8 cellular contexts compared by ENCODE assay signal in the genomic region with DNA sequence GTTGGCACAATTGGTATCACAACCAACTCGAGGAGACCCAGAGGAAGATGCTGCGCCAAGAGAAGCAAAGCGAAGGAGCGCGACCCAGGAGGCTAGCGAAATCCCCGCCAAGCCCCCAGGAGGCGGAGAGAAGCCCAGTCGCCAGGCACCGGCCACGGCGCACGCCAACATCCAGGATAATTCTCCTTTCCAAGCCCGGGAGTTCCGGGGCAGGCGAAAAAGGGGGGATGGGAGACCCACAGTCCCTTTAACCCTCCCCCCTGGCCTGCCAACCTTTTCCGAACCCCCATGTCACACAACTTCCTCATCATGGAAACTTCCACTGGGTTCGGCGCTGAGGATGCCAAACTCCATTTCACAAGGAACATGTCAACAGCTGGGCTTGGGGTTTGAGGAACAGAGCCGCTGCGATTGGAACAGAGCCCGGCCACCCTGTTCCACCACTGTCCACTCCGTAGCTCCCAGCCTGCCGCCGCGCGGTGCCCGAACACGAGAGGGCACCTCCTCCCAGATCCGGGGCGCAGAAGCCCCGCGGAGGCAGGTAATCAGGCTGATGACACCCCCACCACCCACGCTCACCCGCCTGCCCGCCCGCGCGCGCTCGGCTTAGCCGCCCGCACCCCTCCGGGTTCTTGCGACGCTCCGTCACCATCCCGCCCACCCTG. TPM values are rescaled to one million over a fixed set of nuclear protein-coding genes. Genes with fewer than 3 reads are reported as not detected.
DNase-seq lines count a peak whose midpoint lies in the region; TF ChIP-seq lines count a peak whose summit lies in the region.

No MANE protein-coding gene starts in this region.

- H3K4me3 ChIP-seq in A673 (ENCODE audit: low read depth, low read length, poor library complexity, severe bottlenecking), result peak overlapping the region; percentile 46
- H3K4me3 ChIP-seq in HUES48 (ENCODE audit: low read depth, low read length), result peak overlapping the region; percentile 88
- H3K4me3 ChIP-seq in mammary epithelial cell (replicated peaks in 1 of 3; ENCODE audit: insufficient read depth in 1 of 3, low read depth in 2 of 3, low read length in 3 of 3), result peak overlapping the region; percentile 79 to 97 (median 91)
- peak overlapping the region; percentile 92 for H3K4me3 ChIP-seq in skeletal muscle satellite cell (ENCODE audit: low read length)

- H3K79me2 ChIP-seq in mammary epithelial cell (ENCODE audit: insufficient read depth, low read length), result peaks cover 43% of the 10 kb centered on the region

- TF ChIP-seq CTCF in A673 (conservative IDR thresholded peaks at IDR 0.05; ENCODE audit: low read depth, low read length), result no peak
- peak in 1 of 2 donors; percentile 30 for TF ChIP-seq CTCF in mammary epithelial cell (conservative IDR thresholded peaks at IDR 0.05 in 1 of 2, IDR thresholded peaks at IDR 0.05 in 1 of 2; ENCODE audit: extremely low read depth in 1 of 2, insufficient read depth in 1 of 2, low read depth in 1 of 2, low read length in 2 of 2)

- no peaks in the 10 kb centered on the region for H3K36me3 ChIP-seq in A673 (ENCODE audit: insufficient read depth, low read length, poor library complexity, severe bottlenecking)
- no peaks in the 10 kb centered on the region for H3K36me3 ChIP-seq in HUES48 (ENCODE audit: control insufficient read depth, insufficient read depth, low read length)
- H3K36me3 ChIP-seq in mammary epithelial cell (ENCODE audit: insufficient read depth, low read length), result no peaks in the 10 kb centered on the region
- H3K36me3 ChIP-seq in skeletal muscle satellite cell (ENCODE audit: insufficient read depth, low read length), result no peaks in the 10 kb centered on the region

- CTCF ChIA-PET in A673 (lab: Charles Lee), result no interaction called here
- CTCF ChIA-PET in mammary epithelial cell (lab: Charles Lee; ENCODE audit: low non-redundant PET), result interaction anchor here (0.7 kb wide), 1 partner anchor 30 kb away, joined by 4 read pairs; no protein-coding TSS in a partner anchor

- peak overlapping the region; percentile 4 for H3K9ac ChIP-seq in HUES48 (ENCODE audit: low read depth, low read length)
- peak overlapping the region; percentile 82 for H3K9ac ChIP-seq in mammary epithelial cell (ENCODE audit: insufficient read depth, low read length)
- H3K9ac ChIP-seq in skeletal muscle satellite cell (ENCODE audit: low read depth, low read length), result peak overlapping the region; percentile 77

- WGBS in mammary epithelial cell (ENCODE audit: low coverage, missing lambda C conversion rate), result 0% methylated on average over 14 of the region's 48 CpGs

- dilution Hi-C loops in mammary epithelial cell (cut with HindIII; ENCODE audit: low sequenced_read_pairs), result no loop called here

- POLR2A ChIA-PET in A673 (lab: Charles Lee; ENCODE audit: low non-redundant PET), result no interaction called here

- H3K27me3 ChIP-seq in A673 (replicated peaks; ENCODE audit: insufficient read depth, low read depth, low read length, poor library complexity), result peaks cover 58% of the 10 kb centered on the region
- H3K27me3 ChIP-seq in HUES48 (ENCODE audit: control insufficient read depth, insufficient read depth, low read length), result peaks cover 39% of the 10 kb centered on the region
- H3K27me3 ChIP-seq in mammary epithelial cell (ENCODE audit: insufficient read depth, low read length), result no peaks in the 10 kb centered on the region
- H3K27me3 ChIP-seq in skeletal muscle satellite cell (ENCODE audit: control insufficient read depth, insufficient read depth, low read length), result no peaks in the 10 kb centered on the region

- no peaks in the 10 kb centered on the region for H4K20me1 ChIP-seq in mammary epithelial cell (ENCODE audit: insufficient read depth, low read length)

- peak overlapping the region; percentile 97 for H2AFZ ChIP-seq in mammary epithelial cell (ENCODE audit: low read depth, low read length)

- in situ Hi-C loops in mammary epithelial cell (cut with MboI; ENCODE audit: low sequenced_read_pairs in 2 of 2), result loop anchor here in 1 of 2 donors (25.0 kb wide), 1 partner anchor 232 kb away; no protein-coding TSS in a partner anchor

- H3K9me3 ChIP-seq in A673 (ENCODE audit: low read depth, low read length, poor library complexity, severe bottlenecking), result no peaks in the 10 kb centered on the region
- no peaks in the 10 kb centered on the region for H3K9me3 ChIP-seq in HUES48 (ENCODE audit: control insufficient read depth, insufficient read depth, low read length)
- H3K9me3 ChIP-seq in mammary epithelial cell (replicated peaks; ENCODE audit: insufficient read depth, low read length), result no peaks in the 10 kb centered on the region
- no peaks in the 10 kb centered on the region for H3K9me3 ChIP-seq in skeletal muscle satellite cell (replicated peaks; ENCODE audit: low read length)

- DNase-seq in A673 (ENCODE audit: low spot score) (no peak), mammary epithelial cell (peak; percentile 69), iris pigment epithelial cell (ENCODE audit: low read depth) (peak; percentile 47), NCI-H1930 (lab: John Stamatoyannopoulos, UW) (no peak), T-helper 9 cell (no peak)
- DNase-seq in stimulated activated CD4-positive, alpha-beta T cell treated with anti-CD3 and anti-CD28 coated beads, Interleukin-4, amount 100 ng/mL, for 1 hour, result no peak

- H3K4me1 ChIP-seq in A673 (ENCODE audit: insufficient read depth, low read length, poor library complexity, severe bottlenecking) (peaks cover 11% of the 10 kb centered on the region), HUES48 (ENCODE audit: control insufficient read depth, insufficient read depth, low read length) (peaks cover 55% of the 10 kb centered on the region), mammary epithelial cell (ENCODE audit: insufficient read depth, low read length) (peaks cover 25% of the 10 kb centered on the region), skeletal muscle satellite cell (ENCODE audit: control insufficient read depth, insufficient read depth, low read length) (peaks cover 28% of the 10 kb centered on the region)

- H3K4me2 ChIP-seq in mammary epithelial cell (ENCODE audit: insufficient read depth, low read depth, low read length) (peak overlapping the region; percentile 99), skeletal muscle satellite cell (ENCODE audit: low read length) (peak overlapping the region; percentile 99)

- H3K27ac ChIP-seq in A673 (ENCODE audit: low read depth, low read length, poor library complexity, severe bottlenecking) (no peak overlapping the region), HUES48 (ENCODE audit: low read depth, low read length) (peak overlapping the region; percentile 57), mammary epithelial cell (ENCODE audit: insufficient read depth, low read depth, low read length) (peak overlapping the region; percentile 78)

- intact Hi-C loops in A673 (cut with micrococcal nuclease; ENCODE audit: unreplicated experiment), result loop anchor here (1.0 to 10.0 kb wide), 2 partner anchors 229 to 495 kb away; no protein-coding TSS in a partner anchor
- intact Hi-C loops in mammary epithelial cell (cut with micrococcal nuclease), result loop anchor here (1.0 to 5.0 kb wide), 6 partner anchors 89 to 495 kb away; no protein-coding TSS in a partner anchor

- no TSS peak for BruUV-seq in A673 (replicated peaks; lab: Mats Ljungman, UMichigan)
- no TSS peak for BruUV-seq in mammary epithelial cell (replicated peaks; lab: Mats Ljungman, UMichigan)

RNA-seq across cellular contexts. Expression of gene THRB, which starts 0.6 kb away (rescaled TPM):
- total RNA-seq in A673 (2021), result 0.11 and 0.22 TPM in 2 replicates
- 10 to 100 TPM; 13.1 to 16.3 TPM for total RNA-seq in mammary epithelial cell
- 4.0 TPM for polyA plus RNA-seq in mammary epithelial cell
- polyA minus RNA-seq in mammary epithelial cell, result 4.0 TPM
- total RNA-seq in skeletal muscle satellite cell (2012; rRNA removed), result 1.1 and 3.0 TPM in 2 replicates

Comparison
In these comparisons a context has a peak if more than half of its experiments do, and no peak if none do; other contexts are left out.
1. DNase-seq: peak in mammary epithelial cell (single experiment) and iris pigment epithelial cell (single experiment); none in A673 (single experiment), NCI-H1930 (0 of 2), stimulated activated CD4-positive, alpha-beta T cell treated with anti-CD3 and anti-CD28 coated beads, Interleukin-4, amount 100 ng/mL, for 1 hour (single experiment) and T-helper 9 cell (single experiment).
2. H3K9ac ChIP-seq: peak in every context shown above with its lines; median percentile 82 in mammary epithelial cell; 77 in skeletal muscle satellite cell; 4 in HUES48.
3. RNA of gene THRB, which starts 0.6 kb away (total RNA-seq): 13.1 to 16.3 TPM in mammary epithelial cell; 0.11 to 0.22 TPM in A673; every median in the first group is over 10 times any median in the second.
4. Peak in every context shown above with its lines, with median percentiles within 50 percentile points of each other: H3K4me3 ChIP-seq.